In the genomic region with DNA sequence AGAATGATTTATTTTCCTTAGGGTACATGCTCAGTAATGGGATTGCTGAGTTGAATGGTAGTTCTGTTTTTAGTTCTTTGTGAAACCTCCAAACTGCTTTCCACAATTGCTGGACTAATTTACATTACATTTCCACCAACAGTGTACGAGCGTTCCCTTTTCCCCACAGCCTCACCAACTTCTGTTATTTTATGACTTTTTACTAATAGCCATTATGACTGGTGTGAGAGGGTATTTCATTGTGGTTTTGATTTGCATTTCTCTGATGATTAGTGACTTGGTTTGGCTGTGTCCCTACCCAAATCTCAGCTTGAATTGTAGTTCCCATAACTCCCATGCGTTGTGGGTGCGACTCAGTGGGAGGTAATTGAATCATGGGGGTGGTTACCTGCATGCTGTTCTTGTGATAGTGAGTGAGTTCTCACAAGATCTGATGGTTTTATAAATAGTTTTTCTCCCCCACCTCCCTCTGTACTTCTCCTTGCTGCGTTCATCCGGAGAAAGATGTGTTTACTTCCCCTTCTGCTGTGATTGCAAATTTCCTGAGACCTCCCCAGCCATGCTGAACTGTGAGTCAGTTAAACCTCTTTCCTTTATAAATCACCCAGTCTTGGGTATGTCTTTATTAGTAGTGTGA, we compare ENCODE assay signal across 18 cellular contexts.
"Had no signal": no experiment of that assay in that cellular context is flagged by ENCODE, and none has a peak within 500 bp of the region (broad histone marks: within the 10 kb centered on the region; RNA-seq: fewer than 3 reads in every experiment).

No MANE protein-coding gene starts in this region.

- H3K9me3 ChIP-seq: breast epithelium, lower lobe of right lung, pancreas, tibial artery had no signal

- H3K4me1 ChIP-seq: breast epithelium, lower lobe of right lung, pancreas, tibial artery had no signal

- H3K36me3 ChIP-seq: breast epithelium, lower lobe of right lung, pancreas, tibial artery had no signal

- H3K4me3 ChIP-seq: breast epithelium, lower lobe of right lung, pancreas, tibial artery had no signal

- DNase-seq: activated CD4-positive, alpha-beta T cell treated with anti-CD3 and anti-CD28 coated beads for 36 hours; activated CD8-positive, alpha-beta T cell treated with anti-CD3 and anti-CD28 coated beads for 36 hours; activated effector memory CD4-positive, alpha-beta T cell treated with anti-CD3 and anti-CD28 coated beads, Interleukin-2, amount 50 U/mL, for 16 hours; activated T-cell treated with anti-CD3 and anti-CD28 coated beads, Interleukin-2, amount 50 U/mL, for 48 hours; effector memory CD8-positive, alpha-beta T cell; foreskin melanocyte; head of caudate nucleus; immature natural killer cell; left colon; lower lobe of right lung; pancreas; stimulated activated CD4-positive, alpha-beta T cell treated with anti-CD3 and anti-CD28 coated beads, Interleukin-2, amount 100 ng/mL, for 48 hours; stimulated activated naive CD4-positive, alpha-beta T cell; T-helper 1 cell; T1000; tibial artery had no signal

- H3K27ac ChIP-seq: breast epithelium, epithelial cell of prostate, lower lobe of right lung, pancreas, tibial artery had no signal

- ATAC-seq: activated CD4-positive, alpha-beta T cell treated with anti-CD3 and anti-CD28 coated beads for 36 hours; activated CD8-positive, alpha-beta T cell treated with anti-CD3 and anti-CD28 coated beads for 36 hours; effector memory CD8-positive, alpha-beta T cell; left colon; lower lobe of right lung; pancreas had no signal

- H3K27me3 ChIP-seq: breast epithelium, pancreas, tibial artery had no signal
